1 cellular context compared by ENCODE assay signal in the genomic region with DNA sequence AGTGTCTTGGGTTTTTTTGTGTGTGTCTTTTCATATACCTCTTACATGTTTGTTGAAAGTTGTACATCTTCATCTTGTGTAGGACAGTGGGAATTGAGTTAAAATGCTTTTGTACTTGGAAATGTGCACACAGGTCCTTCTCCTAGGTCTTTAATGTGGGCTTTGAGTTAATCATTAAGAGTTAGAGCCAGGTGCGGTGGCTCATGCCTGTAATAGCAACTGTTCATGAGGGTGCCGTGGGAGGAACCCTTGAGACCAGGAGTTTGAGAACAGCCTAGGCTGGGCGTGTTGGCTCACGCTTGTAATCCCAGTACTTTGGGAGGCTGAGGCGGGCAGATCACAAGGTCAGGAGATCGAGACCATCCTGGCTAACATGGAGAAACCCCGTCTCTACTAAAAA.
TF ChIP-seq lines count a peak whose summit lies in the region.

No MANE protein-coding gene starts in this region.

TF ChIP-seq in GM12878, 131 proteins besides CTCF, POLR2A, EP300 and RAD21 (continued from another document):
- TF ChIP-seq, protein P1, sequence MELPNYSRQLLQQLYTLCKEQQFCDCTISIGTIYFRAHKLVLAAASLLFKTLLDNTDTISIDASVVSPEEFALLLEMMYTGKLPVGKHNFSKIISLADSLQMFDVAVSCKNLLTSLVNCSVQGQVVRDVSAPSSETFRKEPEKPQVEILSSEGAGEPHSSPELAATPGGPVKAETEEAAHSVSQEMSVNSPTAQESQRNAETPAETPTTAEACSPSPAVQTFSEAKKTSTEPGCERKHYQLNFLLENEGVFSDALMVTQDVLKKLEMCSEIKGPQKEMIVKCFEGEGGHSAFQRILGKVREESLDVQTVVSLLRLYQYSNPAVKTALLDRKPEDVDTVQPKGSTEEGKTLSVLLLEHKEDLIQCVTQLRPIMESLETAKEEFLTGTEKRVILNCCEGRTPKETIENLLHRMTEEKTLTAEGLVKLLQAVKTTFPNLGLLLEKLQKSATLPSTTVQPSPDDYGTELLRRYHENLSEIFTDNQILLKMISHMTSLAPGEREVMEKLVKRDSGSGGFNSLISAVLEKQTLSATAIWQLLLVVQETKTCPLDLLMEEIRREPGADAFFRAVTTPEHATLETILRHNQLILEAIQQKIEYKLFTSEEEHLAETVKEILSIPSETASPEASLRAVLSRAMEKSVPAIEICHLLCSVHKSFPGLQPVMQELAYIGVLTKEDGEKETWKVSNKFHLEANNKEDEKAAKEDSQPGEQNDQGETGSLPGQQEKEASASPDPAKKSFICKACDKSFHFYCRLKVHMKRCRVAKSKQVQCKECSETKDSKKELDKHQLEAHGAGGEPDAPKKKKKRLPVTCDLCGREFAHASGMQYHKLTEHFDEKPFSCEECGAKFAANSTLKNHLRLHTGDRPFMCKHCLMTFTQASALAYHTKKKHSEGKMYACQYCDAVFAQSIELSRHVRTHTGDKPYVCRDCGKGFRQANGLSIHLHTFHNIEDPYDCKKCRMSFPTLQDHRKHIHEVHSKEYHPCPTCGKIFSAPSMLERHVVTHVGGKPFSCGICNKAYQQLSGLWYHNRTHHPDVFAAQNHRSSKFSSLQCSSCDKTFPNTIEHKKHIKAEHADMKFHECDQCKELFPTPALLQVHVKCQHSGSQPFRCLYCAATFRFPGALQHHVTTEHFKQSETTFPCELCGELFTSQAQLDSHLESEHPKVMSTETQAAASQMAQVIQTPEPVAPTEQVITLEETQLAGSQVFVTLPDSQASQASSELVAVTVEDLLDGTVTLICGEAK (IDR thresholded peaks at IDR 0.05; ENCODE audit: borderline replicate concordance), result no peak
- TF ChIP-seq KDM1A (IDR thresholded peaks at IDR 0.05; ENCODE audit: borderline replicate concordance) (no peak), HDAC6 (IDR thresholded peaks at IDR 0.05; ENCODE audit: unreplicated experiment) (no peak), BHLHE40 (IDR thresholded peaks at IDR 0.05; ENCODE audit: borderline replicate concordance in 1 of 2, low read depth in 2 of 2, low read length in 1 of 2) (peak in 1 of 2 experiments; percentile 46; a peak in 1 of 4 replicates), HSF1 (IDR thresholded peaks at IDR 0.05; ENCODE audit: low read depth, low read length) (no peak), BCL11A (IDR thresholded peaks at IDR 0.05; ENCODE audit: low read depth, low read length) (no peak), MTA3 (IDR thresholded peaks at IDR 0.05; ENCODE audit: borderline replicate concordance, low read length) (no peak), ZNF207 (IDR thresholded peaks at IDR 0.05; ENCODE audit: borderline replicate concordance) (no peak), ATF7 (IDR thresholded peaks at IDR 0.05; ENCODE audit: low read depth) (no peak), CBFB (IDR thresholded peaks at IDR 0.05; ENCODE audit: low read depth) (no peak), RAD51 (IDR thresholded peaks at IDR 0.05) (no peak), SUPT20H (IDR thresholded peaks at IDR 0.05; ENCODE audit: borderline replicate concordance, control insufficient read depth, low read depth, low read length) (no peak), KLF5 (IDR thresholded peaks at IDR 0.05; ENCODE audit: partially characterized antibody) (no peak), SUZ12 (IDR thresholded peaks at IDR 0.05; ENCODE audit: unreplicated experiment) (no peak), IRF4 (IDR thresholded peaks at IDR 0.05; ENCODE audit: low read depth, low read length) (no peak), MTA2 (IDR thresholded peaks at IDR 0.05; ENCODE audit: low read depth) (0 out of 2 replicates have a peak, but pooled peaks have one; percentile 11), STAT1 (conservative IDR thresholded peaks at IDR 0.05) (no peak), SREBF1 (IDR thresholded peaks at IDR 0.05; ENCODE audit: low read length) (no peak), FOS (IDR thresholded peaks at IDR 0.05; ENCODE audit: borderline replicate concordance, extremely low read depth, insufficient read length) (no peak), EED (IDR thresholded peaks at IDR 0.05; ENCODE audit: low read depth) (no peak), RUNX3 (IDR thresholded peaks at IDR 0.05; ENCODE audit: low read length) (no peak), REST (IDR thresholded peaks at IDR 0.05; ENCODE audit: low read depth, low read length) (no peak), MEF2B (IDR thresholded peaks at IDR 0.05; ENCODE audit: partially characterized antibody, poor library complexity, severe bottlenecking) (peak; percentile 43), MYB (IDR thresholded peaks at IDR 0.05; ENCODE audit: borderline replicate concordance, low read depth, low read length) (no peak), FOXM1 (IDR thresholded peaks at IDR 0.05; ENCODE audit: low read depth, low read length) (no peak), IKZF2 (IDR thresholded peaks at IDR 0.05) (peak; percentile 16 to 44; a peak in 2 of 4 replicates), ZSCAN29 (IDR thresholded peaks at IDR 0.05) (no peak), JUND (IDR thresholded peaks at IDR 0.05; ENCODE audit: low read depth, low read length) (no peak), ATF3 (IDR thresholded peaks at IDR 0.05; ENCODE audit: borderline replicate concordance, extremely low read depth, low read depth, low read length) (no peak), MYC (IDR thresholded peaks at IDR 0.05; ENCODE audit: insufficient read depth, insufficient read length, insufficient replicate concordance, low read length, severe bottlenecking) (no peak), CREB1 (IDR thresholded peaks at IDR 0.05; ENCODE audit: low read depth) (no peak), PAX8 (IDR thresholded peaks at IDR 0.05) (no peak), SIX5 (IDR thresholded peaks at IDR 0.05; ENCODE audit: low read depth, low read length, severe bottlenecking) (no peak), GABPA (IDR thresholded peaks at IDR 0.05; ENCODE audit: low read depth) (no peak), TBL1XR1 (IDR thresholded peaks at IDR 0.05; ENCODE audit: low read depth, low read length) (no peak), RELA (IDR thresholded peaks at IDR 0.05; ENCODE audit: borderline replicate concordance, partially characterized antibody) (no peak), PRDM15 (CRISPR knock-in tag; IDR thresholded peaks at IDR 0.05) (no peak), GATAD2B (conservative IDR thresholded peaks at IDR 0.05; ENCODE audit: low read depth) (0 out of 2 replicates have a peak, but pooled peaks have one; percentile 18)
- TF ChIP-seq, protein P2, sequence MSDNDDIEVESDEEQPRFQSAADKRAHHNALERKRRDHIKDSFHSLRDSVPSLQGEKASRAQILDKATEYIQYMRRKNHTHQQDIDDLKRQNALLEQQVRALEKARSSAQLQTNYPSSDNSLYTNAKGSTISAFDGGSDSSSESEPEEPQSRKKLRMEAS (IDR thresholded peaks at IDR 0.05; ENCODE audit: low read depth, low read length), result no peak
- TF ChIP-seq, protein P3, sequence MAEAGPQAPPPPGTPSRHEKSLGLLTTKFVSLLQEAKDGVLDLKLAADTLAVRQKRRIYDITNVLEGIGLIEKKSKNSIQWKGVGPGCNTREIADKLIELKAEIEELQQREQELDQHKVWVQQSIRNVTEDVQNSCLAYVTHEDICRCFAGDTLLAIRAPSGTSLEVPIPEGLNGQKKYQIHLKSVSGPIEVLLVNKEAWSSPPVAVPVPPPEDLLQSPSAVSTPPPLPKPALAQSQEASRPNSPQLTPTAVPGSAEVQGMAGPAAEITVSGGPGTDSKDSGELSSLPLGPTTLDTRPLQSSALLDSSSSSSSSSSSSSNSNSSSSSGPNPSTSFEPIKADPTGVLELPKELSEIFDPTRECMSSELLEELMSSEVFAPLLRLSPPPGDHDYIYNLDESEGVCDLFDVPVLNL (IDR thresholded peaks at IDR 0.05; ENCODE audit: low read depth, low read length), result no peak
- TF ChIP-seq, protein P4, sequence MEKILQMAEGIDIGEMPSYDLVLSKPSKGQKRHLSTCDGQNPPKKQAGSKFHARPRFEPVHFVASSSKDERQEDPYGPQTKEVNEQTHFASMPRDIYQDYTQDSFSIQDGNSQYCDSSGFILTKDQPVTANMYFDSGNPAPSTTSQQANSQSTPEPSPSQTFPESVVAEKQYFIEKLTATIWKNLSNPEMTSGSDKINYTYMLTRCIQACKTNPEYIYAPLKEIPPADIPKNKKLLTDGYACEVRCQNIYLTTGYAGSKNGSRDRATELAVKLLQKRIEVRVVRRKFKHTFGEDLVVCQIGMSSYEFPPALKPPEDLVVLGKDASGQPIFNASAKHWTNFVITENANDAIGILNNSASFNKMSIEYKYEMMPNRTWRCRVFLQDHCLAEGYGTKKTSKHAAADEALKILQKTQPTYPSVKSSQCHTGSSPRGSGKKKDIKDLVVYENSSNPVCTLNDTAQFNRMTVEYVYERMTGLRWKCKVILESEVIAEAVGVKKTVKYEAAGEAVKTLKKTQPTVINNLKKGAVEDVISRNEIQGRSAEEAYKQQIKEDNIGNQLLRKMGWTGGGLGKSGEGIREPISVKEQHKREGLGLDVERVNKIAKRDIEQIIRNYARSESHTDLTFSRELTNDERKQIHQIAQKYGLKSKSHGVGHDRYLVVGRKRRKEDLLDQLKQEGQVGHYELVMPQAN (conservative IDR thresholded peaks at IDR 0.05), result no peak
- TF ChIP-seq, protein P5, sequence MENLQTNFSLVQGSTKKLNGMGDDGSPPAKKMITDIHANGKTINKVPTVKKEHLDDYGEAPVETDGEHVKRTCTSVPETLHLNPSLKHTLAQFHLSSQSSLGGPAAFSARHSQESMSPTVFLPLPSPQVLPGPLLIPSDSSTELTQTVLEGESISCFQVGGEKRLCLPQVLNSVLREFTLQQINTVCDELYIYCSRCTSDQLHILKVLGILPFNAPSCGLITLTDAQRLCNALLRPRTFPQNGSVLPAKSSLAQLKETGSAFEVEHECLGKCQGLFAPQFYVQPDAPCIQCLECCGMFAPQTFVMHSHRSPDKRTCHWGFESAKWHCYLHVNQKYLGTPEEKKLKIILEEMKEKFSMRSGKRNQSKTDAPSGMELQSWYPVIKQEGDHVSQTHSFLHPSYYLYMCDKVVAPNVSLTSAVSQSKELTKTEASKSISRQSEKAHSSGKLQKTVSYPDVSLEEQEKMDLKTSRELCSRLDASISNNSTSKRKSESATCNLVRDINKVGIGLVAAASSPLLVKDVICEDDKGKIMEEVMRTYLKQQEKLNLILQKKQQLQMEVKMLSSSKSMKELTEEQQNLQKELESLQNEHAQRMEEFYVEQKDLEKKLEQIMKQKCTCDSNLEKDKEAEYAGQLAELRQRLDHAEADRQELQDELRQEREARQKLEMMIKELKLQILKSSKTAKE (IDR thresholded peaks at IDR 0.05; ENCODE audit: low read depth, poor library complexity, severe bottlenecking), result no peak
